Comparison of ENCODE assay signal across 25 cellular contexts in genomic region chr2:123036300-123036699, GRCh38.
"Had no signal": no experiment of that assay in that cellular context is flagged by ENCODE, and none has a peak within 500 bp of the region (broad histone marks: within the 10 kb centered on the region; RNA-seq: fewer than 3 reads in every experiment).

No MANE protein-coding gene starts in this region.

- H3K27ac ChIP-seq: colonic mucosa, coronary artery, dorsolateral prefrontal cortex, epithelial cell of prostate, esophagus muscularis mucosa, esophagus squamous epithelium, foreskin keratinocyte, gastrocnemius medialis, gastroesophageal sphincter had no signal

- H3K4me1 ChIP-seq: colonic mucosa, esophagus muscularis mucosa, esophagus squamous epithelium, foreskin keratinocyte, gastrocnemius medialis, gastroesophageal sphincter had no signal

- ATAC-seq: effector memory CD8-positive, alpha-beta T cell; esophagus mucosa; foreskin keratinocyte; gastrocnemius medialis; gastroesophageal sphincter had no signal

- H3K36me3 ChIP-seq: colonic mucosa, esophagus muscularis mucosa, esophagus squamous epithelium, gastrocnemius medialis, gastroesophageal sphincter had no signal

- H3K4me3 ChIP-seq: colonic mucosa, coronary artery, dorsolateral prefrontal cortex, esophagus muscularis mucosa, esophagus squamous epithelium, gastrocnemius medialis, gastroesophageal sphincter had no signal

- DNase-seq: colonic mucosa; cortex of kidney; dermis blood vessel endothelial cell; dorsolateral prefrontal cortex; effector CD4-positive, alpha-beta T cell; effector CD8-positive, alpha-beta T cell; effector memory CD4-positive, alpha-beta T cell; effector memory CD8-positive, alpha-beta T cell; endodermal cell; esophagus squamous epithelium; foreskin fibroblast; foreskin keratinocyte; foreskin melanocyte; gastrocnemius medialis; glutamatergic neuron; head of caudate nucleus had no signal

- H3K9me3 ChIP-seq: colonic mucosa, gastrocnemius medialis had no signal

- FAIRE-seq: colon, endometrium, endothelial cell of umbilical vein, frontal cortex had no signal

- H3K27me3 ChIP-seq: colonic mucosa, dorsolateral prefrontal cortex, esophagus muscularis mucosa, esophagus squamous epithelium, foreskin keratinocyte, gastrocnemius medialis, gastroesophageal sphincter had no signal
